In genomic region chr20:58850693-58851174, GRCh38 we compare ENCODE assay signal across 8 cellular contexts. TPM values are rescaled to one million over a fixed set of nuclear protein-coding genes. Genes with fewer than 3 reads are reported as not detected.
DNase-seq lines count a peak whose midpoint lies in the region; ATAC-seq and TF ChIP-seq lines count a peak whose summit lies in the region.

Gene GNAS-AS1 (minus strand): TSS chr20:58850902.

- H3K27me3 ChIP-seq in vagina, result peaks cover 3% of the 10 kb centered on the region

- H3K27ac ChIP-seq in SK-N-MC (no peak within 1 kb of the TSS), vagina (no peak within 1 kb of the TSS)

- no peaks in the 10 kb centered on the region for H3K9me3 ChIP-seq in SK-N-MC (ENCODE audit: low read depth, low read length)
- no peaks in the 10 kb centered on the region for H3K9me3 ChIP-seq in vagina

- peak; percentile 89 for ATAC-seq in GM19025 (IDR thresholded peaks at IDR 0.05; ENCODE audit: low read depth, unreplicated experiment)
- ATAC-seq in HG03139 (IDR thresholded peaks at IDR 0.05; ENCODE audit: unreplicated experiment), result peak; percentile 86
- peak; percentile 91 for ATAC-seq in left ventricle myocardium superior

- no peaks in the 10 kb centered on the region for H3K36me3 ChIP-seq in SK-N-MC (ENCODE audit: insufficient read depth, low read length)
- no peaks in the 10 kb centered on the region for H3K36me3 ChIP-seq in vagina

- peaks cover 34% of the 10 kb centered on the region for H3K4me1 ChIP-seq in vagina

- intact Hi-C loops in left ventricle myocardium superior (cut with micrococcal nuclease) (no loop called here), vagina (cut with DNase I) (no loop called here)

- no peak for TF ChIP-seq POLR2A in vagina (IDR thresholded peaks at IDR 0.05)

- TF ChIP-seq CTCF in retinal pigment epithelial cell (conservative IDR thresholded peaks at IDR 0.05; ENCODE audit: low read depth, low read length) (peak; percentile 4), vagina (IDR thresholded peaks at IDR 0.05) (no peak)

- DNase-seq in SK-N-MC (ENCODE audit: low read depth, low spot score) (peak; percentile 26), left ventricle myocardium superior (peak; percentile 90), retinal pigment epithelial cell (ENCODE audit: low read depth) (peak; percentile 69), vagina (ENCODE audit: extremely low spot score in 2 of 2) (no peak), DMS79 (lab: John Stamatoyannopoulos, UW) (no peak)
- DNase-seq in activated naive CD8-positive, alpha-beta T cell treated with anti-CD3 and anti-CD28 coated beads, Interleukin-2, amount 50 U/mL, for 16 hours (ENCODE audit: low read depth, low spot score), result peak; percentile 70

- peak within 1 kb of the TSS; percentile 85 for H3K9ac ChIP-seq in SK-N-MC (ENCODE audit: insufficient read length)

- H3K4me3 ChIP-seq in SK-N-MC (peak within 1 kb of the TSS; percentile 86), retinal pigment epithelial cell (ENCODE audit: low read length) (peak within 1 kb of the TSS; percentile 77), vagina (peak within 1 kb of the TSS; percentile 45 to 47)

RNA-seq across cellular contexts. Expression of gene GNAS-AS1, which starts in this region (rescaled TPM):
- total RNA-seq in left ventricle myocardium superior (0.35 TPM), vagina (not detected)

Comparison
In these comparisons a context has a peak if more than half of its experiments do, and no peak if none do; other contexts are left out.
1. Peak in DNase-seq and ATAC-seq in left ventricle myocardium superior; RNA of the gene not detected or under 1 TPM.
2. DNase-seq: peak in SK-N-MC (single experiment), activated naive CD8-positive, alpha-beta T cell treated with anti-CD3 and anti-CD28 coated beads, Interleukin-2, amount 50 U/mL, for 16 hours (single experiment) and retinal pigment epithelial cell (single experiment); none in vagina (0 of 2) and DMS79 (single experiment).
3. Peak in every context shown above with its lines, with median percentiles within 50 percentile points of each other: ATAC-seq and H3K4me3 ChIP-seq.